Comparison of ENCODE assay signal across 34 cellular contexts in the genomic region with DNA sequence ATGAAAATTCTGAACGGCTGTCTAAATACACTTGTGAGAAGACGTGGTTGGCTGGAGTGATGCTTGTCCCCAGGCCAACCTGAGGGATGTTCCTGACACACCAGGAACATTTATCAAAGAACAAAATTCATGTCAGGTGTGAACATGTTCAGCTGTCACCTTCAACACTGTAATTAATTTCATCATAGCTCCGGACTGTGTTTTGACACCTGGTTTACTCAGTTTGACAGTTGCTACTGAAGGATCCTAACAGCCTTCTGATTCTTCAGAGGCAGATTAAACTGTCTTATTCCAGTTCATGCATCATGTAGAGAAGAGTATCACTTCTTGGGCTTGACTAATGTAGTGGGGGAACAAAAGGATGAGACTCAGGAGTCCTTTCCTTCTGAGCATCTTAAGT.
"Had no signal": no experiment of that assay in that cellular context is flagged by ENCODE, and none has a peak within 500 bp of the region (broad histone marks: within the 10 kb centered on the region; RNA-seq: fewer than 3 reads in every experiment).

No MANE protein-coding gene starts in this region.

- DNase-seq: activated B cell treated with CpG ODN at 0.5 μM for 24 hours; activated CD4-positive, alpha-beta memory T cell treated with anti-CD3 and anti-CD28 coated beads for 36 hours; activated CD4-positive, alpha-beta T cell treated with anti-CD3 and anti-CD28 coated beads for 4 hours; activated CD4-positive, alpha-beta T cell treated with anti-CD3 and anti-CD28 coated beads, Interleukin-2, amount 10 ng/mL, durations not matched to agents 24 days and 14 days; activated CD4-positive, alpha-beta T cell treated with anti-CD3 and anti-CD28 coated beads, Interleukin-2, amount 50 U/mL, for 1 hour; activated CD4-positive, alpha-beta T cell treated with anti-CD3 and anti-CD28 coated beads, Interleukin-2, amount 50 U/mL, for 4 hours; activated CD4-positive, CD25-positive, alpha-beta regulatory T cell treated with anti-CD3 and anti-CD28 coated beads, Interleukin-2, amount 50 U/mL, for 72 hours; activated CD8-positive, alpha-beta memory T cell treated with anti-CD3 and anti-CD28 coated beads, Interleukin-2, amount 50 U/mL, for 4 hours; activated CD8-positive, alpha-beta T cell treated with anti-CD3 and anti-CD28 coated beads for 36 hours; activated effector memory CD4-positive, alpha-beta T cell treated with anti-CD3 and anti-CD28 coated beads, Interleukin-2, amount 50 U/mL, for 16 hours; activated gamma-delta T cell treated with Interleukin-2 at 50 U/mL for 16 hours; activated naive CD4-positive, alpha-beta T cell; activated naive CD4-positive, alpha-beta T cell treated with anti-CD3 and anti-CD28 coated beads for 36 hours; activated naive CD4-positive, alpha-beta T cell treated with anti-CD3 and anti-CD28 coated beads, Interleukin-2, amount 50 U/mL, for 16 hours; activated naive CD8-positive, alpha-beta T cell treated with anti-CD3 and anti-CD28 coated beads for 36 hours; activated T-cell treated with anti-CD3 and anti-CD28 coated beads for 4 hours; activated T-cell treated with anti-CD3 and anti-CD28 coated beads, Interleukin-2, amount 50 U/mL, for 1 hour; activated T-cell treated with anti-CD3 and anti-CD28 coated beads, Interleukin-2, amount 50 U/mL, for 4 hours; activated T-cell treated with anti-CD3 and anti-CD28 coated beads, Interleukin-2, amount 50 U/mL, for 72 hours; adrenal gland; amniotic stem cell; aorta; body of pancreas; brain microvascular endothelial cell; central memory CD4-positive, alpha-beta T cell; T-helper 1 cell; T-helper 2 cell; T-helper 9 cell had no signal

- ATAC-seq: activated CD8-positive, alpha-beta T cell treated with anti-CD3 and anti-CD28 coated beads for 36 hours; activated naive CD4-positive, alpha-beta T cell treated with anti-CD3 and anti-CD28 coated beads, Interleukin-2, amount 50 U/mL, for 72 hours; activated T-cell treated with anti-CD3 and anti-CD28 coated beads, Interleukin-2, amount 50 U/mL, for 4 hours; activated T-cell treated with anti-CD3 and anti-CD28 coated beads, Interleukin-2, amount 50 U/mL, for 72 hours; activated T-helper 17 cell treated with anti-CD3 and anti-CD28 coated beads, Interleukin-2, amount 50 U/mL, for 72 hours; body of pancreas had no signal

- H3K27me3 ChIP-seq: adrenal gland, body of pancreas, brain microvascular endothelial cell, breast epithelium had no signal

- FAIRE-seq: astrocyte, TTC549 had no signal

- H3K4me3 ChIP-seq: adrenal gland, body of pancreas, breast epithelium had no signal

- H3K36me3 ChIP-seq: adrenal gland, brain microvascular endothelial cell, breast epithelium had no signal

- H3K4me1 ChIP-seq: adrenal gland, body of pancreas, breast epithelium had no signal

- H3K27ac ChIP-seq: adrenal gland, body of pancreas, brain microvascular endothelial cell, breast epithelium, VCaP had no signal

- H3K9me3 ChIP-seq: adrenal gland, body of pancreas, breast epithelium had no signal
